ENCODE assay signal across 23 cellular contexts in genomic region chr2:6832995-6833604, GRCh38. TPM values are rescaled to one million over a fixed set of nuclear protein-coding genes. Genes with fewer than 3 reads are reported as not detected.
A peak's percentile ranks its signal among the peaks of the same experiment; 100 is the strongest.
DNase-seq lines count a peak whose midpoint lies in the region; ATAC-seq and TF ChIP-seq lines count a peak whose summit lies in the region.
"Had no signal": no experiment of that assay in that cellular context is flagged by ENCODE, and none has a peak within 500 bp of the region (broad histone marks: within the 10 kb centered on the region; RNA-seq: fewer than 3 reads in every experiment).

No MANE protein-coding gene starts in this region.

- H3K4me1 ChIP-seq in testis: no peaks in the 10 kb centered on the region

- peaks cover 18% of the 10 kb centered on the region for H3K4me1 Mint-ChIP-seq in activated naive CD4-positive, alpha-beta T cell treated with anti-CD3 and anti-CD28 coated beads, Interleukin-2, amount 10 ng/mL, durations not matched to agents 7 days and 5 days
- H3K4me1 Mint-ChIP-seq in activated naive CD8-positive, alpha-beta T cell treated with anti-CD3 and anti-CD28 coated beads, Interleukin-2, amount 50 U/mL, for 24 hours: peaks cover 21% of the 10 kb centered on the region
- peaks cover 8% of the 10 kb centered on the region for H3K4me1 Mint-ChIP-seq in stimulated activated effector memory CD8-positive, alpha-beta T cell treated with anti-CD3 and anti-CD28 coated beads, Interleukin-12 subunit alpha, Interleukin-12 subunit beta, amount 100 ng/mL, for 72 hours

- H3K4me3 Mint-ChIP-seq in activated naive CD4-positive, alpha-beta T cell treated with anti-CD3 and anti-CD28 coated beads, Interleukin-2, amount 10 ng/mL, durations not matched to agents 7 days and 5 days: peak overlapping the region; percentile 41
- peak overlapping the region; percentile 45 for H3K4me3 Mint-ChIP-seq in activated naive CD8-positive, alpha-beta T cell treated with anti-CD3 and anti-CD28 coated beads, Interleukin-2, amount 50 U/mL, for 24 hours
- peak overlapping the region; percentile 31 for H3K4me3 Mint-ChIP-seq in stimulated activated effector memory CD8-positive, alpha-beta T cell treated with anti-CD3 and anti-CD28 coated beads, Interleukin-12 subunit alpha, Interleukin-12 subunit beta, amount 100 ng/mL, for 72 hours

- no peaks in the 10 kb centered on the region for H3K27me3 ChIP-seq in testis
- H3K27me3 ChIP-seq: heart right ventricle, stomach had no signal

- H3K27me3 Mint-ChIP-seq in activated naive CD4-positive, alpha-beta T cell treated with anti-CD3 and anti-CD28 coated beads, Interleukin-2, amount 10 ng/mL, durations not matched to agents 7 days and 5 days: peaks cover 14% of the 10 kb centered on the region
- H3K27me3 Mint-ChIP-seq in activated naive CD8-positive, alpha-beta T cell treated with anti-CD3 and anti-CD28 coated beads, Interleukin-2, amount 50 U/mL, for 24 hours: no peaks in the 10 kb centered on the region

- TF ChIP-seq POLR2A in testis (IDR thresholded peaks at IDR 0.05): no peak

- no peaks in the 10 kb centered on the region for H3K9me3 ChIP-seq in testis

- no peak overlapping the region for H3K27ac ChIP-seq in testis
- H3K27ac ChIP-seq: left ventricle myocardium inferior, SK-N-MC, stomach had no signal

- ATAC-seq in activated naive CD8-positive, alpha-beta T cell treated with anti-CD3 and anti-CD28 coated beads, Interleukin-2, amount 50 U/mL, for 24 hours: no peak
- ATAC-seq in stimulated activated effector memory CD8-positive, alpha-beta T cell treated with anti-CD3 and anti-CD28 coated beads, Interleukin-12 subunit alpha, Interleukin-12 subunit beta, amount 100 ng/mL, for 72 hours: no peak
- ATAC-seq: HCT116, heart right ventricle, HepG2 had no signal

- WGBS in testis, 2 donors: 86 to 91% methylated on average over 2 of the region's 2 CpGs

- no peaks in the 10 kb centered on the region for H3K36me3 ChIP-seq in testis (ENCODE audit: low read depth, missing control alignments)
- H3K36me3 ChIP-seq: heart right ventricle, left ventricle myocardium inferior, stomach had no signal

- CTCF ChIA-PET in activated naive CD4-positive, alpha-beta T cell treated with anti-CD3 and anti-CD28 coated beads, Interleukin-2, amount 10 ng/mL, durations not matched to agents 7 days and 5 days (lab: Charles Lee): no interaction called here

- H3K4me3 ChIP-seq in testis: no peak overlapping the region
- H3K4me3 ChIP-seq: heart right ventricle, left ventricle myocardium inferior, SK-N-MC, stomach had no signal

- peak; percentile 23 for DNase-seq in activated naive CD4-positive, alpha-beta T cell treated with anti-CD3 and anti-CD28 coated beads, Interleukin-2, amount 10 ng/mL, durations not matched to agents 7 days and 5 days
- no peak for DNase-seq in activated naive CD4-positive, alpha-beta T cell treated with Interleukin-2 at 50 U/mL for 16 hours
- DNase-seq in M059J (ENCODE audit: low read depth) (peak; percentile 29), NCI-H1417 (lab: John Stamatoyannopoulos, UW) (no peak), testis (no peak), NCI-H446 treated with DMSO at 0.1 percent for 48 hours (lab: John Stamatoyannopoulos, UW) (no peak)
- DNase-seq in activated naive CD8-positive, alpha-beta T cell treated with anti-CD3 and anti-CD28 coated beads, Interleukin-2, amount 50 U/mL, for 24 hours: no peak
- DNase-seq in stimulated activated effector memory CD8-positive, alpha-beta T cell treated with anti-CD3 and anti-CD28 coated beads, Interleukin-12 subunit alpha, Interleukin-12 subunit beta, amount 100 ng/mL, for 72 hours (ENCODE audit: low spot score in 2 of 2): no peak
- DNase-seq: activated CD4-positive, CD25-positive, alpha-beta regulatory T cell treated with anti-CD3 and anti-CD28 coated beads, Interleukin-2, amount 50 U/mL, for 72 hours; amniotic stem cell; Calu3; EL; heart right ventricle; left ventricle myocardium inferior; NCI-H1436; NCI-H2171; NCI-H526; RPMI8226; stomach; trophoblast cell had no signal

- TF ChIP-seq CTCF in testis (IDR thresholded peaks at IDR 0.05): no peak

- H3K9me3 Mint-ChIP-seq in activated naive CD4-positive, alpha-beta T cell treated with anti-CD3 and anti-CD28 coated beads, Interleukin-2, amount 10 ng/mL, durations not matched to agents 7 days and 5 days: peaks cover 33% of the 10 kb centered on the region
- peaks cover 38% of the 10 kb centered on the region for H3K9me3 Mint-ChIP-seq in activated naive CD8-positive, alpha-beta T cell treated with anti-CD3 and anti-CD28 coated beads, Interleukin-2, amount 50 U/mL, for 24 hours
- peaks cover 27% of the 10 kb centered on the region for H3K9me3 Mint-ChIP-seq in stimulated activated effector memory CD8-positive, alpha-beta T cell treated with anti-CD3 and anti-CD28 coated beads, Interleukin-12 subunit alpha, Interleukin-12 subunit beta, amount 100 ng/mL, for 72 hours

- peak overlapping the region; percentile 85 for H3K27ac Mint-ChIP-seq in activated naive CD4-positive, alpha-beta T cell treated with anti-CD3 and anti-CD28 coated beads, Interleukin-2, amount 10 ng/mL, durations not matched to agents 7 days and 5 days
- peak overlapping the region; percentile 68 for H3K27ac Mint-ChIP-seq in activated naive CD8-positive, alpha-beta T cell treated with anti-CD3 and anti-CD28 coated beads, Interleukin-2, amount 50 U/mL, for 24 hours
- H3K27ac Mint-ChIP-seq in stimulated activated effector memory CD8-positive, alpha-beta T cell treated with anti-CD3 and anti-CD28 coated beads, Interleukin-12 subunit alpha, Interleukin-12 subunit beta, amount 100 ng/mL, for 72 hours: peak overlapping the region; percentile 83

- intact Hi-C loops in testis (cut with DNase I; ENCODE audit: low total_unique reads): no loop called here

- H3K36me3 Mint-ChIP-seq in activated naive CD4-positive, alpha-beta T cell treated with anti-CD3 and anti-CD28 coated beads, Interleukin-2, amount 10 ng/mL, durations not matched to agents 7 days and 5 days: peaks cover 33% of the 10 kb centered on the region
- peaks cover 16% of the 10 kb centered on the region for H3K36me3 Mint-ChIP-seq in activated naive CD8-positive, alpha-beta T cell treated with anti-CD3 and anti-CD28 coated beads, Interleukin-2, amount 50 U/mL, for 24 hours (ENCODE audit: low read depth)
- peaks cover 6% of the 10 kb centered on the region for H3K36me3 Mint-ChIP-seq in stimulated activated effector memory CD8-positive, alpha-beta T cell treated with anti-CD3 and anti-CD28 coated beads, Interleukin-12 subunit alpha, Interleukin-12 subunit beta, amount 100 ng/mL, for 72 hours

RNA-seq across cellular contexts. Expression of gene CMPK2, which starts 32.6 kb away (rescaled TPM):
- total RNA-seq in M059J (2014; rRNA removed; shearing (Covaris generic)): 107 and 134 TPM in 2 replicates
- 10 to 100 TPM; 15.4 to 16.1 TPM for total RNA-seq in testis
- 11.1 TPM for polyA plus RNA-seq in testis (ENCODE audit: insufficient read depth, low read depth, low replicate concordance)

RNA-seq across cellular contexts. Expression of gene RSAD2, which starts 44.5 kb away (rescaled TPM):
- 117 and 157 TPM in 2 replicates for total RNA-seq in M059J (2014; rRNA removed; shearing (Covaris generic))
- 1 to 10 TPM; 4.4 to 5.5 TPM for total RNA-seq in testis
- polyA plus RNA-seq in testis (ENCODE audit: insufficient read depth, low read depth, low replicate concordance): 2.3 TPM
- polyA plus RNA-seq: HepG2 had no signal

Comparison
In these comparisons a context has a peak if more than half of its experiments do, and no peak if none do; other contexts are left out.
1. DNase-seq: peak in activated naive CD4-positive, alpha-beta T cell treated with anti-CD3 and anti-CD28 coated beads, Interleukin-2, amount 10 ng/mL, durations not matched to agents 7 days and 5 days (single experiment) and M059J (single experiment); none in activated naive CD4-positive, alpha-beta T cell treated with Interleukin-2 at 50 U/mL for 16 hours (single experiment), activated naive CD8-positive, alpha-beta T cell treated with anti-CD3 and anti-CD28 coated beads, Interleukin-2, amount 50 U/mL, for 24 hours (single experiment), stimulated activated effector memory CD8-positive, alpha-beta T cell treated with anti-CD3 and anti-CD28 coated beads, Interleukin-12 subunit alpha, Interleukin-12 subunit beta, amount 100 ng/mL, for 72 hours (0 of 2), NCI-H1417 (0 of 3), testis (single experiment) and NCI-H446 treated with DMSO at 0.1 percent for 48 hours (single experiment).
2. RNA of gene RSAD2, which starts 44.5 kb away (total RNA-seq): 117 to 157 TPM in M059J; 4.4 to 5.5 TPM in testis; every median in the first group is over 10 times any median in the second.
3. Peak in every context shown above with its lines, with median percentiles within 50 percentile points of each other: H3K27ac Mint-ChIP-seq and H3K4me3 Mint-ChIP-seq.